ENCODE assay signal across 13 cellular contexts in genomic region chr1:9720785-9721605, GRCh38.
DNase-seq lines count a peak whose midpoint lies in the region; ATAC-seq, FAIRE-seq and TF ChIP-seq lines count a peak whose summit lies in the region.
"Had no signal": no experiment of that assay in that cellular context is flagged by ENCODE, and none has a peak within 500 bp of the region (broad histone marks: within the 10 kb centered on the region; RNA-seq: fewer than 3 reads in every experiment).

No MANE protein-coding gene starts in this region.

- H3K27ac Mint-ChIP-seq in activated CD8-positive, alpha-beta memory T cell treated with anti-CD3 and anti-CD28 coated beads, Interleukin-2, amount 10 ng/mL, durations not matched to agents 7 days and 5 days: peak overlapping the region; percentile 40
- H3K27ac Mint-ChIP-seq: activated CD4-positive, alpha-beta T cell treated with anti-CD3 and anti-CD28 coated beads for 36 hours had no signal

- no peak overlapping the region for H2AK5ac ChIP-seq in trophoblast cell (ENCODE audit: low read length)

- no peaks in the 10 kb centered on the region; the same call in 1 of the 2 replicates for H3K79me2 ChIP-seq in GM12878 (ENCODE audit: control insufficient read depth, insufficient read depth, low read length)
- H3K79me2 ChIP-seq in trophoblast cell (ENCODE audit: control insufficient read depth, insufficient read depth, low read length, poor library complexity): no peaks in the 10 kb centered on the region

- TF ChIP-seq CTCF in GM12878 (IDR thresholded peaks at IDR 0.05 in 2 of 3, conservative IDR thresholded peaks at IDR 0.05 in 1 of 3; ENCODE audit: control insufficient read depth in 2 of 3, extremely low read depth in 1 of 3, insufficient read depth in 1 of 3, low read depth in 3 of 3, low read length in 3 of 3): no peak

- DNase-seq in activated CD8-positive, alpha-beta memory T cell treated with anti-CD3 and anti-CD28 coated beads, Interleukin-2, amount 10 ng/mL, durations not matched to agents 7 days and 5 days: no peak
- no peak for DNase-seq in activated CD8-positive, alpha-beta memory T cell treated with anti-CD3 and anti-CD28 coated beads, Interleukin-2, amount 50 U/mL, for 4 hours
- DNase-seq in GM12878 (ENCODE audit: low read depth, low spot score) (no peak), trophoblast cell (no peak), DMS114 treated with DMSO at 0.1 percent for 48 hours (lab: John Stamatoyannopoulos, UW; ENCODE audit: unreplicated experiment) (no peak), SW 1271 (lab: John Stamatoyannopoulos, UW) (no peak), NK-92 (lab: John Stamatoyannopoulos, UW; ENCODE audit: unreplicated experiment) (no peak)

- peaks cover 81% of the 10 kb centered on the region for H3K36me3 Mint-ChIP-seq in activated CD8-positive, alpha-beta memory T cell treated with anti-CD3 and anti-CD28 coated beads, Interleukin-2, amount 10 ng/mL, durations not matched to agents 7 days and 5 days

- intact Hi-C loops in GM12878 (cut with micrococcal nuclease; ENCODE audit: unreplicated experiment): no loop called here

- H3K27me3 ChIP-seq in GM12878 (replicated peaks in 1 of 2; ENCODE audit: control insufficient read depth in 2 of 2, insufficient read depth in 2 of 2, low read length in 1 of 2): no peaks in the 10 kb centered on the region
- no peaks in the 10 kb centered on the region for H3K27me3 ChIP-seq in trophoblast cell (ENCODE audit: insufficient read depth, low read length)
- H3K27me3 ChIP-seq: transverse colon had no signal

- SMC1A ChIA-PET in GM12878 (lab: Charles Lee; ENCODE audit: uncharacterized antibody, unreplicated experiment): interaction anchor here (2.5 kb wide), 1 partner anchor 92 kb away, joined by 7 read pairs; no protein-coding TSS in a partner anchor

- no peak overlapping the region for H3K18ac ChIP-seq in trophoblast cell (ENCODE audit: low read length)

- FAIRE-seq in GM12878 (lab: Jason Lieb, UNC): no peak
- FAIRE-seq: A549 had no signal

- H2BK120ac ChIP-seq in trophoblast cell (ENCODE audit: insufficient read depth, low read length, poor library complexity): no peak overlapping the region

- H3K36me3 ChIP-seq in KOPT-K1 (ENCODE audit: insufficient read depth, low read length): peaks cover 74% of the 10 kb centered on the region
- H3K36me3 ChIP-seq in GM12878 (ENCODE audit: control insufficient read depth in 2 of 2, insufficient read depth in 2 of 2, low read length in 1 of 2): peaks cover 23 to 81% of the 10 kb centered on the region in 2 experiments
- no peaks in the 10 kb centered on the region for H3K36me3 ChIP-seq in trophoblast cell (ENCODE audit: control insufficient read depth in 1 of 2, insufficient read depth in 2 of 2, low read length in 2 of 2)

- H4K20me1 ChIP-seq in GM12878 (ENCODE audit: control insufficient read depth, insufficient read depth): no peaks in the 10 kb centered on the region; the same call in 1 of the 2 replicates

- in situ Hi-C loops in GM12878 (cut with MboI): no loop called here

- no peak; the same call in 1 of the 2 replicates for TF ChIP-seq POLR2A in GM12878 (IDR thresholded peaks at IDR 0.05; ENCODE audit: low read depth, low read length)

- CTCF ChIA-PET in activated CD8-positive, alpha-beta memory T cell treated with anti-CD3 and anti-CD28 coated beads, Interleukin-2, amount 10 ng/mL, durations not matched to agents 7 days and 5 days (lab: Charles Lee): interaction anchor here (0.6 to 7.9 kb wide), 13 partner anchors 10 to 148 kb away, joined by 3 to 150 read pairs (median 4); partner anchors contain the start of gene PIK3CD
- CTCF ChIA-PET in GM12878 (lab: Yijun Ruan, JAX): interaction anchor here (0.7 to 3.2 kb wide), 7 partner anchors 15 to 105 kb away, joined by 3 to 16 read pairs (median 4); no protein-coding TSS in a partner anchor

- H4K12ac ChIP-seq in trophoblast cell (ENCODE audit: low read depth, low read length): no peak overlapping the region

- RAD21 ChIA-PET in GM12878 (lab: Charles Lee; ENCODE audit: unreplicated experiment): interaction anchor here (1.0 to 2.7 kb wide), 2 partner anchors 93 to 145 kb away, joined by 3 to 20 read pairs; no protein-coding TSS in a partner anchor

- peaks cover 20% of the 10 kb centered on the region for H3K4me1 ChIP-seq in GM12878 (ENCODE audit: control insufficient read depth, insufficient read depth, low read length)
- H3K4me1 ChIP-seq in trophoblast cell (ENCODE audit: control insufficient read depth in 1 of 2, insufficient read depth in 2 of 2, low read length in 2 of 2): peaks cover 11 to 13% of the 10 kb centered on the region in 2 experiments

- H2BK5ac ChIP-seq in trophoblast cell (ENCODE audit: low read depth, low read length, poor library complexity): no peak overlapping the region

- no peak overlapping the region for H4K91ac ChIP-seq in trophoblast cell (ENCODE audit: low read depth, low read length)

- POLR2A ChIA-PET in GM12878 (lab: Charles Lee): interaction anchor here (0.6 kb wide), 1 partner anchor 10 kb away, joined by 3 read pairs; no protein-coding TSS in a partner anchor

- no peak for ATAC-seq in activated CD8-positive, alpha-beta memory T cell treated with anti-CD3 and anti-CD28 coated beads, Interleukin-2, amount 10 ng/mL, durations not matched to agents 7 days and 5 days
- ATAC-seq in GM12878: no peak

- H3K23ac ChIP-seq in trophoblast cell (ENCODE audit: low read length): no peak overlapping the region

- TF ChIP-seq EP300 in GM12878 (IDR thresholded peaks at IDR 0.05; ENCODE audit: borderline replicate concordance in 1 of 2, control insufficient read depth in 1 of 2, low read depth in 2 of 2, low read length in 2 of 2): no peak

- H3K4ac ChIP-seq in trophoblast cell (ENCODE audit: low read depth, low read length): no peak overlapping the region

- no peaks in the 10 kb centered on the region for H3K79me1 ChIP-seq in trophoblast cell (ENCODE audit: low read length)

- peaks cover 2% of the 10 kb centered on the region for H3K27me3 Mint-ChIP-seq in activated CD8-positive, alpha-beta memory T cell treated with anti-CD3 and anti-CD28 coated beads, Interleukin-2, amount 10 ng/mL, durations not matched to agents 7 days and 5 days
- H3K27me3 Mint-ChIP-seq: activated CD4-positive, alpha-beta T cell treated with anti-CD3 and anti-CD28 coated beads for 36 hours had no signal

- H3K4me3 ChIP-seq in GM12878: no peak overlapping the region
- no peak overlapping the region for H3K4me3 ChIP-seq in trophoblast cell (ENCODE audit: low read depth, low read length)
- H3K4me3 ChIP-seq: A549, coronary artery, transverse colon had no signal

- H3K4me1 Mint-ChIP-seq in activated CD8-positive, alpha-beta memory T cell treated with anti-CD3 and anti-CD28 coated beads, Interleukin-2, amount 10 ng/mL, durations not matched to agents 7 days and 5 days: peaks cover 69% of the 10 kb centered on the region

- WGBS in GM12878 (ENCODE audit: insufficient coverage, insufficient replicate concordance, low lambda C conversion rate, missing lambda C conversion rate): 93% methylated on average over 32 of the region's 34 CpGs
- WGBS in trophoblast cell (ENCODE audit: extremely low coverage, insufficient coverage, insufficient read length): no CpG with 5 or more reads among the region's 34 CpGs

- H4K8ac ChIP-seq in trophoblast cell (ENCODE audit: low read depth, low read length): no peak overlapping the region

- H2BK12ac ChIP-seq in trophoblast cell (ENCODE audit: low read length): no peak overlapping the region

- no peaks in the 10 kb centered on the region for H3K9me3 Mint-ChIP-seq in activated CD8-positive, alpha-beta memory T cell treated with anti-CD3 and anti-CD28 coated beads, Interleukin-2, amount 10 ng/mL, durations not matched to agents 7 days and 5 days (ENCODE audit: low read depth)
- H3K9me3 Mint-ChIP-seq: CD8-positive, alpha-beta memory T cell had no signal

- H2AFZ ChIP-seq in GM12878 (ENCODE audit: control insufficient read depth, low read depth, low read length): no peak overlapping the region
- no peak overlapping the region for H2AFZ ChIP-seq in trophoblast cell (ENCODE audit: insufficient read depth, low read length, poor library complexity)

- BruUV-seq in GM12878 (replicated peaks; lab: Mats Ljungman, UMichigan): TSS peak; percentile 10

- H3K4me3 Mint-ChIP-seq in activated CD8-positive, alpha-beta memory T cell treated with anti-CD3 and anti-CD28 coated beads, Interleukin-2, amount 10 ng/mL, durations not matched to agents 7 days and 5 days: no peak overlapping the region
- H3K4me3 Mint-ChIP-seq: activated CD4-positive, alpha-beta T cell treated with anti-CD3 and anti-CD28 coated beads for 36 hours had no signal

- H3K9me3 ChIP-seq in KOPT-K1 (ENCODE audit: insufficient read depth, low read length, poor library complexity, severe bottlenecking) (peaks cover 15% of the 10 kb centered on the region), GM12878 (replicated peaks; ENCODE audit: control insufficient read depth, insufficient read depth, low read length) (no peaks in the 10 kb centered on the region; the same call in 2 of the 3 replicates), trophoblast cell (ENCODE audit: insufficient read depth, low read depth, low read length) (peaks cover 12% of the 10 kb centered on the region)
- H3K9me3 ChIP-seq: transverse colon had no signal

- TF ChIP-seq RAD21 in GM12878 (IDR thresholded peaks at IDR 0.05; ENCODE audit: insufficient read depth, low read depth, low read length): no peak

- H3K14ac ChIP-seq in trophoblast cell (ENCODE audit: low read length): peak overlapping the region; percentile 7

- no peak overlapping the region for H3K9ac ChIP-seq in GM12878 (ENCODE audit: control insufficient read depth, insufficient read depth, low read length)
- no peak overlapping the region for H3K9ac ChIP-seq in trophoblast cell (ENCODE audit: low read length)

- H3K4me2 ChIP-seq in GM12878 (ENCODE audit: control insufficient read depth, insufficient read depth) (no peak overlapping the region), trophoblast cell (ENCODE audit: low read length) (no peak overlapping the region)
- H3K4me2 ChIP-seq: A549 had no signal

- H3K27ac ChIP-seq in KOPT-K1 (ENCODE audit: low read depth, low read length, poor library complexity, severe bottlenecking) (peak overlapping the region; percentile 100), GM12878 (ENCODE audit: control insufficient read depth, insufficient read depth) (no peak overlapping the region), trophoblast cell (ENCODE audit: low read depth, low read length) (no peak overlapping the region)
- H3K27ac ChIP-seq: coronary artery, transverse colon had no signal

TF ChIP-seq in GM12878, 131 proteins besides CTCF, POLR2A, EP300 and RAD21 (continues in another document):
- TF ChIP-seq RFX5 (IDR thresholded peaks at IDR 0.05; ENCODE audit: low read depth, low read length) (no peak), SP1 (IDR thresholded peaks at IDR 0.05; ENCODE audit: low read depth, low read length) (no peak), WRNIP1 (IDR thresholded peaks at IDR 0.05; ENCODE audit: borderline replicate concordance, low read depth, low read length) (no peak), MYC (IDR thresholded peaks at IDR 0.05; ENCODE audit: insufficient read depth, insufficient read length, insufficient replicate concordance, low read length, severe bottlenecking) (no peak), MEF2A (IDR thresholded peaks at IDR 0.05; ENCODE audit: insufficient read depth, low read depth, low read length) (no peak), NBN (IDR thresholded peaks at IDR 0.05) (no peak)
